ENCODE assay signal across 2 cellular contexts in the genomic region with DNA sequence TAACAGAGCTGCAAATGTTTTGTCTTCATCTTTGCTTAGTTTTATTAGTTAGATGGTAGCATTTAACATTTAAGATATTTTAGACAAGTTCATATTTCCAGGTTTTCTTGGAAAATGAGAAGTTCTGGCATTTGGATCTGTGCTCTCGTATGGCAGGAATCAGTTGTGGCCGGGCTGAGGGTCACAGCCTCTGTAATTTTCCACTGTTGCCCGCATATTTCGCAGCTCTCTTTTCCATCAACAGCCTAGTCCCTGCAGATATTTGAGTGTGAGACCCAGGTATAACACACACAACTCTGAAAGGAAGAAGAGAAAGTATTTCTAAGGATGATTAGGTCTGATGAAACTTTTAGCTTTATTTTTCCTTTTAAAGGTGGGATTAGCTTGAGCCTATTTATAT.
TF ChIP-seq lines count a peak whose summit lies in the region.

No MANE protein-coding gene starts in this region.

TF ChIP-seq in SK-N-SH, 30 proteins besides CTCF, POLR2A, EP300 and RAD21 (continued from another document):
- TF ChIP-seq, protein P1, sequence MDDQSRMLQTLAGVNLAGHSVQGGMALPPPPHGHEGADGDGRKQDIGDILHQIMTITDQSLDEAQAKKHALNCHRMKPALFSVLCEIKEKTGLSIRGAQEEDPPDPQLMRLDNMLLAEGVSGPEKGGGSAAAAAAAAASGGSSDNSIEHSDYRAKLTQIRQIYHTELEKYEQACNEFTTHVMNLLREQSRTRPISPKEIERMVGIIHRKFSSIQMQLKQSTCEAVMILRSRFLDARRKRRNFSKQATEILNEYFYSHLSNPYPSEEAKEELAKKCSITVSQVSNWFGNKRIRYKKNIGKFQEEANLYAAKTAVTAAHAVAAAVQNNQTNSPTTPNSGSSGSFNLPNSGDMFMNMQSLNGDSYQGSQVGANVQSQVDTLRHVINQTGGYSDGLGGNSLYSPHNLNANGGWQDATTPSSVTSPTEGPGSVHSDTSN (IDR thresholded peaks at IDR 0.05), result no peak
- no peak for TF ChIP-seq NRF1 (IDR thresholded peaks at IDR 0.05; ENCODE audit: low read depth, low read length)
- TF ChIP-seq YY1 (IDR thresholded peaks at IDR 0.05; ENCODE audit: low read depth), result no peak
- TF ChIP-seq, protein P2, sequence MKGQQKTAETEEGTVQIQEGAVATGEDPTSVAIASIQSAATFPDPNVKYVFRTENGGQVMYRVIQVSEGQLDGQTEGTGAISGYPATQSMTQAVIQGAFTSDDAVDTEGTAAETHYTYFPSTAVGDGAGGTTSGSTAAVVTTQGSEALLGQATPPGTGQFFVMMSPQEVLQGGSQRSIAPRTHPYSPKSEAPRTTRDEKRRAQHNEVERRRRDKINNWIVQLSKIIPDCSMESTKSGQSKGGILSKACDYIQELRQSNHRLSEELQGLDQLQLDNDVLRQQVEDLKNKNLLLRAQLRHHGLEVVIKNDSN (IDR thresholded peaks at IDR 0.05; ENCODE audit: borderline replicate concordance, low read depth), result no peak
- TF ChIP-seq, protein P3, sequence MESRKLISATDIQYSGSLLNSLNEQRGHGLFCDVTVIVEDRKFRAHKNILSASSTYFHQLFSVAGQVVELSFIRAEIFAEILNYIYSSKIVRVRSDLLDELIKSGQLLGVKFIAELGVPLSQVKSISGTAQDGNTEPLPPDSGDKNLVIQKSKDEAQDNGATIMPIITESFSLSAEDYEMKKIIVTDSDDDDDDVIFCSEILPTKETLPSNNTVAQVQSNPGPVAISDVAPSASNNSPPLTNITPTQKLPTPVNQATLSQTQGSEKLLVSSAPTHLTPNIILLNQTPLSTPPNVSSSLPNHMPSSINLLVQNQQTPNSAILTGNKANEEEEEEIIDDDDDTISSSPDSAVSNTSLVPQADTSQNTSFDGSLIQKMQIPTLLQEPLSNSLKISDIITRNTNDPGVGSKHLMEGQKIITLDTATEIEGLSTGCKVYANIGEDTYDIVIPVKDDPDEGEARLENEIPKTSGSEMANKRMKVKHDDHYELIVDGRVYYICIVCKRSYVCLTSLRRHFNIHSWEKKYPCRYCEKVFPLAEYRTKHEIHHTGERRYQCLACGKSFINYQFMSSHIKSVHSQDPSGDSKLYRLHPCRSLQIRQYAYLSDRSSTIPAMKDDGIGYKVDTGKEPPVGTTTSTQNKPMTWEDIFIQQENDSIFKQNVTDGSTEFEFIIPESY (IDR thresholded peaks at IDR 0.05; ENCODE audit: borderline replicate concordance, low read depth), result no peak
- TF ChIP-seq SIN3A (IDR thresholded peaks at IDR 0.05; ENCODE audit: borderline replicate concordance, low read depth, low read length), result no peak
- TF ChIP-seq FOSL2 (IDR thresholded peaks at IDR 0.05; ENCODE audit: borderline replicate concordance, low read depth), result no peak
- TF ChIP-seq TAF1 (IDR thresholded peaks at IDR 0.05; ENCODE audit: borderline replicate concordance, low read depth, low read length), result no peak

TF ChIP-seq in SK-N-SH treated with all-trans-retinoic acid at 6 μM for 48 hours, 23 proteins besides CTCF, POLR2A, EP300 and RAD21 (continued from another document):
- TF ChIP-seq, protein P4, sequence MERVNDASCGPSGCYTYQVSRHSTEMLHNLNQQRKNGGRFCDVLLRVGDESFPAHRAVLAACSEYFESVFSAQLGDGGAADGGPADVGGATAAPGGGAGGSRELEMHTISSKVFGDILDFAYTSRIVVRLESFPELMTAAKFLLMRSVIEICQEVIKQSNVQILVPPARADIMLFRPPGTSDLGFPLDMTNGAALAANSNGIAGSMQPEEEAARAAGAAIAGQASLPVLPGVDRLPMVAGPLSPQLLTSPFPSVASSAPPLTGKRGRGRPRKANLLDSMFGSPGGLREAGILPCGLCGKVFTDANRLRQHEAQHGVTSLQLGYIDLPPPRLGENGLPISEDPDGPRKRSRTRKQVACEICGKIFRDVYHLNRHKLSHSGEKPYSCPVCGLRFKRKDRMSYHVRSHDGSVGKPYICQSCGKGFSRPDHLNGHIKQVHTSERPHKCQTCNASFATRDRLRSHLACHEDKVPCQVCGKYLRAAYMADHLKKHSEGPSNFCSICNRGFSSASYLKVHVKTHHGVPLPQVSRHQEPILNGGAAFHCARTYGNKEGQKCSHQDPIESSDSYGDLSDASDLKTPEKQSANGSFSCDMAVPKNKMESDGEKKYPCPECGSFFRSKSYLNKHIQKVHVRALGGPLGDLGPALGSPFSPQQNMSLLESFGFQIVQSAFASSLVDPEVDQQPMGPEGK (CRISPR knock-in tag; IDR thresholded peaks at IDR 0.05; ENCODE audit: borderline replicate concordance), result no peak
- TF ChIP-seq ARNTL (CRISPR knock-in tag; IDR thresholded peaks at IDR 0.05; ENCODE audit: borderline replicate concordance, low read depth) (no peak), RARB (CRISPR knock-in tag; IDR thresholded peaks at IDR 0.05) (no peak)
- TF ChIP-seq, protein P5, sequence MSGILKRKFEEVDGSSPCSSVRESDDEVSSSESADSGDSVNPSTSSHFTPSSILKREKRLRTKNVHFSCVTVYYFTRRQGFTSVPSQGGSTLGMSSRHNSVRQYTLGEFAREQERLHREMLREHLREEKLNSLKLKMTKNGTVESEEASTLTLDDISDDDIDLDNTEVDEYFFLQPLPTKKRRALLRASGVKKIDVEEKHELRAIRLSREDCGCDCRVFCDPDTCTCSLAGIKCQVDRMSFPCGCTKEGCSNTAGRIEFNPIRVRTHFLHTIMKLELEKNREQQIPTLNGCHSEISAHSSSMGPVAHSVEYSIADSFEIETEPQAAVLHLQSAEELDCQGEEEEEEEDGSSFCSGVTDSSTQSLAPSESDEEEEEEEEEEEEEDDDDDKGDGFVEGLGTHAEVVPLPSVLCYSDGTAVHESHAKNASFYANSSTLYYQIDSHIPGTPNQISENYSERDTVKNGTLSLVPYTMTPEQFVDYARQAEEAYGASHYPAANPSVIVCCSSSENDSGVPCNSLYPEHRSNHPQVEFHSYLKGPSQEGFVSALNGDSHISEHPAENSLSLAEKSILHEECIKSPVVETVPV (CRISPR knock-in tag; IDR thresholded peaks at IDR 0.05), result no peak
